33 cellular contexts compared by ENCODE assay signal in genomic region chr3:54573922-54574321, GRCh38.
"Had no signal": no experiment of that assay in that cellular context is flagged by ENCODE, and none has a peak within 500 bp of the region (broad histone marks: within the 10 kb centered on the region; RNA-seq: fewer than 3 reads in every experiment).

No MANE protein-coding gene starts in this region.

- H3K36me3 ChIP-seq: adrenal gland, breast epithelium, MG63, SJCRH30 had no signal

- ATAC-seq: activated naive CD4-positive, alpha-beta T cell treated with anti-CD3 and anti-CD28 coated beads, Interleukin-2, amount 50 U/mL, for 72 hours; activated T-cell treated with anti-CD3 and anti-CD28 coated beads, Interleukin-2, amount 50 U/mL, for 4 hours; body of pancreas; Panc1 had no signal

- H3K27me3 ChIP-seq: adrenal gland, body of pancreas, breast epithelium, MG63, SJCRH30 had no signal

- H3K4me3 ChIP-seq: adrenal gland, body of pancreas, breast epithelium, MG63, SJCRH30 had no signal

- H3K27ac ChIP-seq: adrenal gland, body of pancreas, breast epithelium, SJCRH30, VCaP had no signal

- DNase-seq: activated B cell treated with CpG ODN at 0.5 μM for 24 hours; activated CD4-positive, alpha-beta memory T cell treated with anti-CD3 and anti-CD28 coated beads for 36 hours; activated CD4-positive, alpha-beta T cell treated with anti-CD3 and anti-CD28 coated beads for 4 hours; activated CD4-positive, alpha-beta T cell treated with anti-CD3 and anti-CD28 coated beads, Interleukin-2, amount 50 U/mL, for 1 hour; activated CD4-positive, CD25-positive, alpha-beta regulatory T cell treated with anti-CD3 and anti-CD28 coated beads, Interleukin-2, amount 50 U/mL, for 72 hours; activated CD8-positive, alpha-beta memory T cell treated with anti-CD3 and anti-CD28 coated beads, Interleukin-2, amount 50 U/mL, for 4 hours; activated gamma-delta T cell treated with Interleukin-2 at 50 U/mL for 16 hours; activated naive CD4-positive, alpha-beta T cell treated with anti-CD3 and anti-CD28 coated beads for 36 hours; activated T-cell treated with anti-CD3 and anti-CD28 coated beads for 4 hours; activated T-cell treated with anti-CD3 and anti-CD28 coated beads, Interleukin-2, amount 50 U/mL, for 4 hours; adrenal gland; body of pancreas; Kasumi-1; MG63; NCI-H1048; NCI-H1105 treated with DMSO at 0.1 percent for 48 hours; NCI-H1436; NCI-H1694; NCI-H1930; NCI-H2081 treated with DMSO at 0.1 percent for 48 hours; NCI-H2171; NCI-H345; NCI-H524 treated with DMSO at 0.1 percent for 48 hours; SHP77; SJCRH30; SW 1271; T-helper 1 cell; T-helper 2 cell; T-helper 9 cell had no signal

- H3K9me3 ChIP-seq: adrenal gland, body of pancreas, breast epithelium, MG63, SJCRH30 had no signal

- H3K4me1 ChIP-seq: adrenal gland, body of pancreas, breast epithelium, SJCRH30 had no signal
